In the genomic region with DNA sequence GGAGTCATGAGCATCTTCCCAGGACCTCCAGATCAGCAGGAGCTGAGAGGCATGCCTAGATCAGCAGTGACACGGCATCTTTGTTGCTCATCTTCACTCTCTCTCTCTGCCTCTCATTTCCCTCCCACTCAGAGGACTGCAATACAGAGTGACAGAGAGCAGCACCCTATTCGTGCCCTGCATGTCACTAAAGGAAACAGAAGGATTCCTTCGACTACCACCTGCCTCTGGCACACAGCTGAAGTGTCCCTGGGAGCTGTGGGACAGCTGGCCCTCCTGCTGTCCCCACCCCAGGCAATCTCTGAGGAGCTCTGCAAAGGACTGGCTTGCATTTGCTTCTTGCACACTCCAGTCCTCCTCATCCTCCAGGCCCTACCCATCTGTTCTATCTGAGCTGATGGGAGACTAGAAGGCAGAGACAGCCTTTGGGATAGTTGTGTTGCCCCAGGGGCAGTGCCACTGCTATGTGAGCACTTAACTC, we compare ENCODE assay signal across 14 cellular contexts.
DNase-seq lines count a peak whose midpoint lies in the region; ATAC-seq and TF ChIP-seq lines count a peak whose summit lies in the region.
"Had no signal": no experiment of that assay in that cellular context is flagged by ENCODE, and none has a peak within 500 bp of the region (broad histone marks: within the 10 kb centered on the region; RNA-seq: fewer than 3 reads in every experiment).

No MANE protein-coding gene starts in this region.

- POLR2A ChIA-PET in naive thymus-derived CD4-positive, alpha-beta T cell (lab: Charles Lee): no interaction called here

- H3K27me3 ChIP-seq in mammary epithelial cell (ENCODE audit: insufficient read depth, low read length) (peaks cover 2% of the 10 kb centered on the region), breast epithelium (no peaks in the 10 kb centered on the region)
- peaks cover 0 to 3% of the 10 kb centered on the region in 2 donors for H3K27me3 ChIP-seq in naive thymus-derived CD4-positive, alpha-beta T cell (ENCODE audit: control insufficient read depth in 2 of 2, insufficient read depth in 2 of 2, low read length in 2 of 2)

- H2AFZ ChIP-seq in mammary epithelial cell (ENCODE audit: low read depth, low read length): peak overlapping the region; percentile 34

- H3K27ac Mint-ChIP-seq in naive thymus-derived CD4-positive, alpha-beta T cell: no peak overlapping the region
- H3K27ac Mint-ChIP-seq: activated CD8-positive, alpha-beta memory T cell treated with anti-CD3 and anti-CD28 coated beads, Interleukin-2, amount 10 ng/mL, durations not matched to agents 7 days and 5 days; activated naive CD8-positive, alpha-beta T cell treated with anti-CD3 and anti-CD28 coated beads, Interleukin-2, amount 10 ng/mL, durations not matched to agents 7 days and 5 days; dendritic cell treated with granulocyte-macrophage colony-stimulating factor and Interleukin-4, amounts not matched to agents 40 ng/mL and 50 ng/mL, for 4 days; nephron had no signal

- intact Hi-C loops in mammary epithelial cell (cut with micrococcal nuclease) (loop anchor here (5.0 kb wide), 1 partner anchor 157 kb away; no protein-coding TSS in a partner anchor), breast epithelium (cut with DNase I; ENCODE audit: low total_unique reads) (no loop called here), head of caudate nucleus (cut with DNase I) (no loop called here)
- intact Hi-C loops in naive thymus-derived CD4-positive, alpha-beta T cell (cut with micrococcal nuclease): no loop called here

- H3K4me2 ChIP-seq in mammary epithelial cell (ENCODE audit: insufficient read depth, low read depth, low read length): no peak overlapping the region

- WGBS in mammary epithelial cell (ENCODE audit: low coverage, missing lambda C conversion rate): 55% methylated on average over 3 of the region's 3 CpGs

- no peaks in the 10 kb centered on the region for H3K36me3 Mint-ChIP-seq in naive thymus-derived CD4-positive, alpha-beta T cell
- H3K36me3 Mint-ChIP-seq: activated CD8-positive, alpha-beta memory T cell treated with anti-CD3 and anti-CD28 coated beads, Interleukin-2, amount 10 ng/mL, durations not matched to agents 7 days and 5 days; activated naive CD8-positive, alpha-beta T cell treated with anti-CD3 and anti-CD28 coated beads, Interleukin-2, amount 10 ng/mL, durations not matched to agents 7 days and 5 days had no signal

- dilution Hi-C loops in mammary epithelial cell (cut with HindIII; ENCODE audit: low sequenced_read_pairs): no loop called here

- no peak for ATAC-seq in naive thymus-derived CD4-positive, alpha-beta T cell
- ATAC-seq: activated CD8-positive, alpha-beta memory T cell treated with anti-CD3 and anti-CD28 coated beads, Interleukin-2, amount 10 ng/mL, durations not matched to agents 7 days and 5 days had no signal

- BruUV-seq in mammary epithelial cell (replicated peaks; lab: Mats Ljungman, UMichigan): no TSS peak

- no peaks in the 10 kb centered on the region for H3K4me1 Mint-ChIP-seq in naive thymus-derived CD4-positive, alpha-beta T cell
- H3K4me1 Mint-ChIP-seq: activated CD8-positive, alpha-beta memory T cell treated with anti-CD3 and anti-CD28 coated beads, Interleukin-2, amount 10 ng/mL, durations not matched to agents 7 days and 5 days; activated naive CD8-positive, alpha-beta T cell treated with anti-CD3 and anti-CD28 coated beads, Interleukin-2, amount 10 ng/mL, durations not matched to agents 7 days and 5 days had no signal

- no peaks in the 10 kb centered on the region for H3K36me3 ChIP-seq in mammary epithelial cell (ENCODE audit: insufficient read depth, low read length)
- H3K36me3 ChIP-seq in breast epithelium: no peaks in the 10 kb centered on the region
- H3K36me3 ChIP-seq in naive thymus-derived CD4-positive, alpha-beta T cell (ENCODE audit: control insufficient read depth in 2 of 3, insufficient read depth in 3 of 3, low read length in 3 of 3): no peaks in the 10 kb centered on the region

- no peak overlapping the region for H3K4me3 Mint-ChIP-seq in naive thymus-derived CD4-positive, alpha-beta T cell
- H3K4me3 Mint-ChIP-seq: activated CD8-positive, alpha-beta memory T cell treated with anti-CD3 and anti-CD28 coated beads, Interleukin-2, amount 10 ng/mL, durations not matched to agents 7 days and 5 days; activated naive CD8-positive, alpha-beta T cell treated with anti-CD3 and anti-CD28 coated beads, Interleukin-2, amount 10 ng/mL, durations not matched to agents 7 days and 5 days; dendritic cell treated with granulocyte-macrophage colony-stimulating factor and Interleukin-4, amounts not matched to agents 40 ng/mL and 50 ng/mL, for 4 days; nephron had no signal

- H3K27ac ChIP-seq in mammary epithelial cell (ENCODE audit: insufficient read depth, low read depth, low read length): no peak overlapping the region
- H3K27ac ChIP-seq in breast epithelium: no peak overlapping the region
- H3K27ac ChIP-seq in temporal lobe (ENCODE audit: low read depth, low read length): peak overlapping the region; percentile 86
- no peak overlapping the region for H3K27ac ChIP-seq in naive thymus-derived CD4-positive, alpha-beta T cell (ENCODE audit: low read depth, low read length)

- H3K9me3 Mint-ChIP-seq in naive thymus-derived CD4-positive, alpha-beta T cell: peaks cover 0 to 11% (median 0%) of the 10 kb centered on the region in 11 donors
- H3K9me3 Mint-ChIP-seq: activated naive CD8-positive, alpha-beta T cell treated with anti-CD3 and anti-CD28 coated beads, Interleukin-2, amount 10 ng/mL, durations not matched to agents 7 days and 5 days; dendritic cell treated with granulocyte-macrophage colony-stimulating factor and Interleukin-4, amounts not matched to agents 40 ng/mL and 50 ng/mL, for 4 days; nephron had no signal

- no peak for TF ChIP-seq CTCF in mammary epithelial cell (conservative IDR thresholded peaks at IDR 0.05 in 1 of 2, IDR thresholded peaks at IDR 0.05 in 1 of 2; ENCODE audit: extremely low read depth in 1 of 2, insufficient read depth in 1 of 2, low read depth in 1 of 2, low read length in 2 of 2)
- TF ChIP-seq CTCF in breast epithelium (IDR thresholded peaks at IDR 0.05): no peak

- H3K79me2 ChIP-seq in mammary epithelial cell (ENCODE audit: insufficient read depth, low read length): no peaks in the 10 kb centered on the region

- in situ Hi-C loops in mammary epithelial cell (cut with MboI; ENCODE audit: low sequenced_read_pairs in 2 of 2): no loop called here

- H3K4me3 ChIP-seq in mammary epithelial cell (replicated peaks in 1 of 3; ENCODE audit: insufficient read depth in 1 of 3, low read depth in 2 of 3, low read length in 3 of 3) (no peak overlapping the region), breast epithelium (no peak overlapping the region)
- H3K4me3 ChIP-seq in naive thymus-derived CD4-positive, alpha-beta T cell (ENCODE audit: low read length): no peak overlapping the region

- H3K9ac ChIP-seq in mammary epithelial cell (ENCODE audit: insufficient read depth, low read length): no peak overlapping the region

- H3K9me3 ChIP-seq in mammary epithelial cell (replicated peaks; ENCODE audit: insufficient read depth, low read length) (no peaks in the 10 kb centered on the region), breast epithelium (no peaks in the 10 kb centered on the region)
- no peaks in the 10 kb centered on the region for H3K9me3 ChIP-seq in naive thymus-derived CD4-positive, alpha-beta T cell (ENCODE audit: control insufficient read depth in 2 of 3, low read length in 3 of 3)

- H3K27me3 Mint-ChIP-seq in naive thymus-derived CD4-positive, alpha-beta T cell: peaks cover 0 to 27% (median 14%) of the 10 kb centered on the region in 5 donors
- H3K27me3 Mint-ChIP-seq: activated naive CD8-positive, alpha-beta T cell treated with anti-CD3 and anti-CD28 coated beads, Interleukin-2, amount 10 ng/mL, durations not matched to agents 7 days and 5 days had no signal

- DNase-seq in mammary epithelial cell: no peak
- no peak for DNase-seq in breast epithelium (ENCODE audit: low spot score in 2 of 2)
- peak; percentile 42 for DNase-seq in SHP77 treated with DMSO at 0.1 percent for 48 hours (lab: John Stamatoyannopoulos, UW)
- DNase-seq in head of caudate nucleus: peak in 28 of 42 donors; percentile 4 to 78 (median 37)
- no peak for DNase-seq in naive thymus-derived CD4-positive, alpha-beta T cell
- no peak for DNase-seq in stimulated activated CD4-positive, alpha-beta T cell treated with anti-CD3 and anti-CD28 coated beads, Interleukin-2, amount 100 ng/mL, for 24 hours
- DNase-seq in GM19238 (ENCODE audit: insufficient read length, low spot score): no peak
- DNase-seq: activated CD8-positive, alpha-beta memory T cell treated with anti-CD3 and anti-CD28 coated beads, Interleukin-2, amount 10 ng/mL, durations not matched to agents 7 days and 5 days; activated naive CD8-positive, alpha-beta T cell treated with anti-CD3 and anti-CD28 coated beads, Interleukin-2, amount 10 ng/mL, durations not matched to agents 7 days and 5 days; DND-41; stimulated activated CD4-positive, alpha-beta T cell treated with anti-CD3 and anti-CD28 coated beads, Interleukin-12 subunit alpha, Interleukin-12 subunit beta, amount 100 ng/mL, for 4 hours had no signal

- CTCF ChIA-PET in mammary epithelial cell (lab: Charles Lee; ENCODE audit: low non-redundant PET): no interaction called here
- CTCF ChIA-PET in naive thymus-derived CD4-positive, alpha-beta T cell (lab: Charles Lee): no interaction called here

- H4K20me1 ChIP-seq in mammary epithelial cell (ENCODE audit: insufficient read depth, low read length): no peaks in the 10 kb centered on the region

- no peaks in the 10 kb centered on the region for H3K4me1 ChIP-seq in mammary epithelial cell (ENCODE audit: insufficient read depth, low read length)
- no peaks in the 10 kb centered on the region for H3K4me1 ChIP-seq in breast epithelium
- H3K4me1 ChIP-seq in naive thymus-derived CD4-positive, alpha-beta T cell (ENCODE audit: control insufficient read depth in 2 of 2, insufficient read depth in 2 of 2, low read length in 2 of 2): no peaks in the 10 kb centered on the region

- TF ChIP-seq POLR2A in breast epithelium (IDR thresholded peaks at IDR 0.05): no peak

Comparison
In these comparisons a context has a peak if more than half of its experiments do, and no peak if none do; other contexts are left out.
1. DNase-seq: peak in SHP77 treated with DMSO at 0.1 percent for 48 hours (single experiment) and head of caudate nucleus (28 of 42); none in mammary epithelial cell (single experiment), breast epithelium (0 of 2), naive thymus-derived CD4-positive, alpha-beta T cell (0 of 9), stimulated activated CD4-positive, alpha-beta T cell treated with anti-CD3 and anti-CD28 coated beads, Interleukin-2, amount 100 ng/mL, for 24 hours (0 of 2) and GM19238 (single experiment).